8 cellular contexts compared by ENCODE assay signal in the genomic region with DNA sequence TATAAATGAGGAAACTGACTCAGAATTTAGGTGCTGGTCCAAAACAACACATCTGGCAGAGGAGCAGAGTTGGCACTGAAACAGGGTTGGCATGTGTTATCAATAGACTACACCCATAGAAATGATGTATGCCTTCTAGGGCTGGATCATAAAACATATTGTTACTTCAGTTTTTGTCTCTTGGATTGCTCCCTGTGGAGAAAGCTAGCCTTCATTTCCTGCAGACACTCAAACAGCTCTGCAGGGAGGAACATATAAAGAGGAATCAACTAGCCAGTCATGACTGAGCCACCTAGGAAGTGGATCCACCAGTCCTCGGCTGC. TPM values are rescaled to one million over a fixed set of nuclear protein-coding genes. Genes with fewer than 3 reads are reported as not detected.
DNase-seq lines count a peak whose midpoint lies in the region; ATAC-seq and TF ChIP-seq lines count a peak whose summit lies in the region.

No MANE protein-coding gene starts in this region.

- no peak for TF ChIP-seq POLR2A in Peyer's patch (IDR thresholded peaks at IDR 0.05)

- peaks cover 8% of the 10 kb centered on the region for H3K4me1 ChIP-seq in cardiac muscle cell (ENCODE audit: low read depth)
- H3K4me1 ChIP-seq in Peyer's patch, result peaks cover 0 to 16% (median 0%) of the 10 kb centered on the region in 4 donors

- H3K4me3 ChIP-seq in cardiac muscle cell (peak overlapping the region; percentile 89), Peyer's patch (peak overlapping the region; percentile 77 to 92 (median 89))

- H3K27me3 ChIP-seq in cardiac muscle cell, result peaks cover 45% of the 10 kb centered on the region
- no peaks in the 10 kb centered on the region for H3K27me3 ChIP-seq in Peyer's patch

- DNase-seq in cardiac muscle cell (ENCODE audit: low read depth in 1 of 2, low spot score in 1 of 2) (no peak), Right ventricle myocardium inferior (ENCODE audit: missing footprints) (no peak), Peyer's patch (no peak), pons (ENCODE audit: low spot score) (peak; percentile 24), omental fat pad (ENCODE audit: low spot score) (no peak), RPMI8226 (no peak), putamen (ENCODE audit: low spot score) (no peak)

- no peak for TF ChIP-seq CTCF in cardiac muscle cell (IDR thresholded peaks at IDR 0.05; ENCODE audit: low read depth, low read length)
- TF ChIP-seq CTCF in Peyer's patch (IDR thresholded peaks at IDR 0.05), result no peak
- TF ChIP-seq CTCF in omental fat pad (IDR thresholded peaks at IDR 0.05), result no peak

- H3K36me3 ChIP-seq in cardiac muscle cell, result peaks cover 15% of the 10 kb centered on the region
- peaks cover 0 to 20% (median 0%) of the 10 kb centered on the region in 3 donors for H3K36me3 ChIP-seq in Peyer's patch

- H3K9me3 ChIP-seq in cardiac muscle cell (ENCODE audit: low read depth), result no peaks in the 10 kb centered on the region
- H3K9me3 ChIP-seq in Peyer's patch, result no peaks in the 10 kb centered on the region

- intact Hi-C loops in Right ventricle myocardium inferior (cut with DNase I), result loop anchor here (10.0 kb wide), 2 partner anchors 118 to 448 kb away; partner anchors contain the start of gene NUDT16

- ATAC-seq in Right ventricle myocardium inferior (no peak), esophagus mucosa (peak; percentile 12), omental fat pad (ENCODE audit: low FRiP score) (no peak)

- H3K27ac ChIP-seq in cardiac muscle cell (no peak overlapping the region), Peyer's patch (peak overlapping the region in 3 of 4 donors; percentile 65 to 85 (median 76))

RNA-seq across cellular contexts. Expression of gene MRPL3, which starts 0.5 kb away (rescaled TPM):
- 74.2 and 74.4 TPM in 2 replicates for total RNA-seq in cardiac muscle cell
- 92.8 and 97.1 TPM in 2 replicates for polyA plus RNA-seq in cardiac muscle cell
- total RNA-seq in Right ventricle myocardium inferior, result 61.4 TPM
- 10 to 100 TPM; 55.9 to 69.5 (median 64.8) TPM for total RNA-seq in Peyer's patch
- 65.6 TPM for total RNA-seq in esophagus mucosa
- total RNA-seq in omental fat pad, result 10 to 100 TPM; 82.9 to 92.5 (median 88.6) TPM
